In the genomic region with DNA sequence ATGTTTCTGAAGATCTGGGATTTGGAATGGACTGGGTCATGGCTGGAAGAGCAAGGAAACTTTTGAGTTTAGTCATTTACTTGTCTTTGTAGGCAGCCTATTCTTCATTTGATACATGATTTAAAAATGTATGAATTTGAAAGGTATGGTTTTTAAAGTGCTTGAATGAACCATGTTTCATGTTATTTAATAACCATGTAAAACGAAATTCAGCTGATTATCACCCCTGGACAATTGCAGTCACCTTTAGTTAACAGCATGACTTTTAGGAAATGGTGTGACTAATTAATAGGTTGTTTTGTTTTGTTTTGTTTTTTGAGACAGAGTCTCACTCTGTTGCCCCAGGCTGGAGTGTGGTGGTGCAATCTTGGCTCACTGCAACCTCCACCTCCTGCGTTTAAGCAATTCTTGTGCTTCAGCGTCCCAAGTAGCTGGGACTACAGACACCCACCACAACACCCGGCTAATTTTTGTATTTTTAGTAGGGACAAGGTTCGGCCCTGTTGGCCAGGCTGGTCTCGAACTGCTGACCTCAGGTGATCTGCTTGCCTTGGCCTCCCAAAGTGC, we compare ENCODE assay signal across 15 cellular contexts. TPM values are rescaled to one million over a fixed set of nuclear protein-coding genes. Genes with fewer than 3 reads are reported as not detected.
DNase-seq lines count a peak whose midpoint lies in the region; ATAC-seq and TF ChIP-seq lines count a peak whose summit lies in the region.
"Had no signal": no experiment of that assay in that cellular context is flagged by ENCODE, and none has a peak within 500 bp of the region (broad histone marks: within the 10 kb centered on the region; RNA-seq: fewer than 3 reads in every experiment).

No MANE protein-coding gene starts in this region.

- H3K36me3 Mint-ChIP-seq in activated T-helper 1 cell treated with anti-CD3 and anti-CD28 coated beads, Interleukin-12 subunit alpha, Interleukin-12 subunit beta, Interleukin-2, Interleukin-4 antibody, amounts not matched to agents 30 ng/mL and 10 ng/mL and 1 ng/mL, durations not matched to agents 14 hours and 24 hours and 36 hours (ENCODE audit: low read depth): peaks cover 41% of the 10 kb centered on the region
- peaks cover 45% of the 10 kb centered on the region for H3K36me3 Mint-ChIP-seq in natural killer cell treated with Interleukin-12 subunit alpha and Interleukin-12 subunit beta and Interleukin-15 and Interleukin-18, amount 100 ng/mL, for 72 hours
- H3K36me3 Mint-ChIP-seq: naive B cell had no signal

- H3K27me3 Mint-ChIP-seq in activated T-helper 1 cell treated with anti-CD3 and anti-CD28 coated beads, Interleukin-12 subunit alpha, Interleukin-12 subunit beta, Interleukin-2, Interleukin-4 antibody, amounts not matched to agents 30 ng/mL and 10 ng/mL and 1 ng/mL, durations not matched to agents 14 hours and 24 hours and 36 hours (ENCODE audit: insufficient read depth): peaks cover 1% of the 10 kb centered on the region
- H3K27me3 Mint-ChIP-seq in natural killer cell treated with Interleukin-12 subunit alpha and Interleukin-12 subunit beta and Interleukin-15 and Interleukin-18, amount 100 ng/mL, for 72 hours: no peaks in the 10 kb centered on the region
- H3K27me3 Mint-ChIP-seq: naive B cell had no signal

- intact Hi-C loops in activated T-helper 1 cell treated with anti-CD3 and anti-CD28 coated beads, Interleukin-12 subunit alpha, Interleukin-12 subunit beta, Interleukin-2, Interleukin-4 antibody, amounts not matched to agents 30 ng/mL and 10 ng/mL and 1 ng/mL, durations not matched to agents 14 hours and 24 hours and 36 hours (cut with micrococcal nuclease): loop anchor here (10.0 kb wide), 3 partner anchors 308 to 1812 kb away; partner anchors contain the start of genes LTV1 and SHPRH

- H3K27ac Mint-ChIP-seq in activated T-helper 1 cell treated with anti-CD3 and anti-CD28 coated beads, Interleukin-12 subunit alpha, Interleukin-12 subunit beta, Interleukin-2, Interleukin-4 antibody, amounts not matched to agents 30 ng/mL and 10 ng/mL and 1 ng/mL, durations not matched to agents 14 hours and 24 hours and 36 hours: peak overlapping the region; percentile 74
- peak overlapping the region; percentile 97 to 100 for H3K27ac Mint-ChIP-seq in natural killer cell treated with Interleukin-12 subunit alpha and Interleukin-12 subunit beta and Interleukin-15 and Interleukin-18, amount 100 ng/mL, for 72 hours

- H3K4me3 ChIP-seq in GM12864 (ENCODE audit: low read depth, low read length): peak overlapping the region; percentile 79

- H3K4me1 Mint-ChIP-seq in activated T-helper 1 cell treated with anti-CD3 and anti-CD28 coated beads, Interleukin-12 subunit alpha, Interleukin-12 subunit beta, Interleukin-2, Interleukin-4 antibody, amounts not matched to agents 30 ng/mL and 10 ng/mL and 1 ng/mL, durations not matched to agents 14 hours and 24 hours and 36 hours (ENCODE audit: low read depth): peaks cover 81% of the 10 kb centered on the region
- H3K4me1 Mint-ChIP-seq in natural killer cell treated with Interleukin-12 subunit alpha and Interleukin-12 subunit beta and Interleukin-15 and Interleukin-18, amount 100 ng/mL, for 72 hours (ENCODE audit: low read depth in 2 of 2): peaks cover 56 to 68% of the 10 kb centered on the region in 2 donors

- H3K4me3 Mint-ChIP-seq in activated T-helper 1 cell treated with anti-CD3 and anti-CD28 coated beads, Interleukin-12 subunit alpha, Interleukin-12 subunit beta, Interleukin-2, Interleukin-4 antibody, amounts not matched to agents 30 ng/mL and 10 ng/mL and 1 ng/mL, durations not matched to agents 14 hours and 24 hours and 36 hours: peak overlapping the region; percentile 91
- peak overlapping the region; percentile 93 for H3K4me3 Mint-ChIP-seq in natural killer cell treated with Interleukin-12 subunit alpha and Interleukin-12 subunit beta and Interleukin-15 and Interleukin-18, amount 100 ng/mL, for 72 hours

- ATAC-seq in natural killer cell treated with Interleukin-12 subunit alpha and Interleukin-12 subunit beta and Interleukin-15 and Interleukin-18, amount 100 ng/mL, for 72 hours: no peak
- ATAC-seq: heart right ventricle had no signal

- H3K9me3 Mint-ChIP-seq in activated T-helper 1 cell treated with anti-CD3 and anti-CD28 coated beads, Interleukin-12 subunit alpha, Interleukin-12 subunit beta, Interleukin-2, Interleukin-4 antibody, amounts not matched to agents 30 ng/mL and 10 ng/mL and 1 ng/mL, durations not matched to agents 14 hours and 24 hours and 36 hours: no peaks in the 10 kb centered on the region
- H3K9me3 Mint-ChIP-seq in natural killer cell treated with Interleukin-12 subunit alpha and Interleukin-12 subunit beta and Interleukin-15 and Interleukin-18, amount 100 ng/mL, for 72 hours: no peaks in the 10 kb centered on the region
- H3K9me3 Mint-ChIP-seq: naive B cell had no signal

- DNase-seq in NOMO-1 (lab: John Stamatoyannopoulos, UW; ENCODE audit: unreplicated experiment in 2 of 2) (peak; percentile 16 to 56), NOMO-1 treated with dmso at 0.1 percent for 144 hours (lab: John Stamatoyannopoulos, UW; ENCODE audit: unreplicated experiment) (no peak), GM12864 (ENCODE audit: low read depth) (no peak), NCI-H2196 treated with DMSO at 0.1 percent for 48 hours (lab: John Stamatoyannopoulos, UW; ENCODE audit: unreplicated experiment) (no peak), NCI-H446 treated with DMSO at 0.1 percent for 48 hours (lab: John Stamatoyannopoulos, UW) (no peak), AG08395 (ENCODE audit: low spot score) (no peak)
- DNase-seq in activated T-helper 1 cell treated with anti-CD3 and anti-CD28 coated beads, Interleukin-12 subunit alpha, Interleukin-12 subunit beta, Interleukin-2, Interleukin-4 antibody, amounts not matched to agents 30 ng/mL and 10 ng/mL and 1 ng/mL, durations not matched to agents 14 hours and 24 hours and 36 hours (ENCODE audit: low spot score): no peak
- no peak for DNase-seq in natural killer cell treated with Interleukin-12 subunit alpha and Interleukin-12 subunit beta and Interleukin-15 and Interleukin-18, amount 100 ng/mL, for 72 hours (ENCODE audit: low spot score)
- DNase-seq: 8988T; activated CD4-positive, alpha-beta T cell treated with anti-CD3 and anti-CD28 coated beads, Interleukin-2, amount 50 U/mL, for 48 hours; erythroblast; heart right ventricle; naive B cell; NCI-H1092 treated with DMSO at 0.1 percent for 48 hours; NCI-H345 had no signal

- no peak for TF ChIP-seq CTCF in GM12864 (IDR thresholded peaks at IDR 0.05; ENCODE audit: low read depth, low read length, missing control alignments)

RNA-seq across cellular contexts. Expression of gene STX11, which starts 2.1 kb away (rescaled TPM):
- total RNA-seq in activated T-helper 1 cell treated with anti-CD3 and anti-CD28 coated beads, Interleukin-12 subunit alpha, Interleukin-12 subunit beta, Interleukin-2, Interleukin-4 antibody, amounts not matched to agents 30 ng/mL and 10 ng/mL and 1 ng/mL, durations not matched to agents 14 hours and 24 hours and 36 hours: 24.2 and 24.7 TPM in 2 replicates
- total RNA-seq in natural killer cell treated with Interleukin-12 subunit alpha and Interleukin-12 subunit beta and Interleukin-15 and Interleukin-18, amount 100 ng/mL, for 72 hours: 10 to 100 TPM; 52.7 to 98.0 TPM

RNA-seq across cellular contexts. Expression of gene SF3B5, which starts 57.0 kb away (rescaled TPM):
- total RNA-seq in activated T-helper 1 cell treated with anti-CD3 and anti-CD28 coated beads, Interleukin-12 subunit alpha, Interleukin-12 subunit beta, Interleukin-2, Interleukin-4 antibody, amounts not matched to agents 30 ng/mL and 10 ng/mL and 1 ng/mL, durations not matched to agents 14 hours and 24 hours and 36 hours: 204 and 232 TPM in 2 replicates
- 100 to 1,000 TPM; 181 to 201 TPM for total RNA-seq in natural killer cell treated with Interleukin-12 subunit alpha and Interleukin-12 subunit beta and Interleukin-15 and Interleukin-18, amount 100 ng/mL, for 72 hours

Comparison
In these comparisons a context has a peak if more than half of its experiments do, and no peak if none do; other contexts are left out.
1. DNase-seq: peak in NOMO-1 (2 of 2); none in NOMO-1 treated with dmso at 0.1 percent for 144 hours (single experiment), GM12864 (single experiment), activated T-helper 1 cell treated with anti-CD3 and anti-CD28 coated beads, Interleukin-12 subunit alpha, Interleukin-12 subunit beta, Interleukin-2, Interleukin-4 antibody, amounts not matched to agents 30 ng/mL and 10 ng/mL and 1 ng/mL, durations not matched to agents 14 hours and 24 hours and 36 hours (single experiment), natural killer cell treated with Interleukin-12 subunit alpha and Interleukin-12 subunit beta and Interleukin-15 and Interleukin-18, amount 100 ng/mL, for 72 hours (single experiment), NCI-H2196 treated with DMSO at 0.1 percent for 48 hours (single experiment), NCI-H446 treated with DMSO at 0.1 percent for 48 hours (single experiment) and AG08395 (single experiment).